Comparison of ENCODE assay signal across 20 cellular contexts in the genomic region with DNA sequence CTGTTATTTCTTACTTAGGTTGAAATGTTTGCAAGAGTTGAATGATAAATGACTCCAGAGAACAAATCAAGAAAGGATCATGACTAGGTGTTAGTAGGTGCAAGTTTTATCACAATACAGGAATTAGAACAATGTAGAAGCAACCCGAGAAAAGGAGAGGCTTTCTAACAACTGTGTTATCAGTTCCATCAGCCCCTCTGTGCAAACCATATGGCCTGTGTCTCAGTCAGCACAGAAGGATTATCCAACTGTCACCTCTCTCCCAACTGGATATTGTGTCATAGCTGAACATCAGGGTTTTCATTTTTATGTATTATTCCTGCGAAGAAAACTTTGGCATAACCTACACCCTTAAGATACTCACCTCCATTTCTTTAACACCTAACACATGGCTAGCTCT.
"Had no signal": no experiment of that assay in that cellular context is flagged by ENCODE, and none has a peak within 500 bp of the region (broad histone marks: within the 10 kb centered on the region; RNA-seq: fewer than 3 reads in every experiment).

No MANE protein-coding gene starts in this region.

- H3K4me1 ChIP-seq: body of pancreas, lower lobe of right lung, parathyroid adenoma had no signal

- H3K27me3 ChIP-seq: body of pancreas, dorsolateral prefrontal cortex, sigmoid colon, spleen, tibial artery had no signal

- DNase-seq: activated B cell treated with CpG ODN at 0.5 μM for 24 hours; activated CD4-positive, alpha-beta T cell treated with anti-CD3 and anti-CD28 coated beads for 48 hours; activated CD8-positive, alpha-beta T cell treated with anti-CD3 and anti-CD28 coated beads, Interleukin-2, amount 10 ng/mL, durations not matched to agents 7 days and 5 days; activated naive CD4-positive, alpha-beta T cell treated with anti-CD3 and anti-CD28 coated beads for 36 hours; activated T-cell treated with anti-CD3 and anti-CD28 coated beads, Interleukin-2, amount 50 U/mL, for 24 hours; body of pancreas; caudate nucleus; dorsolateral prefrontal cortex; foreskin fibroblast; hippocampal formation; left cardiac atrium; lower lobe of right lung; sigmoid colon; spleen; stimulated activated CD4-positive, alpha-beta T cell treated with anti-CD3 and anti-CD28 coated beads, Interleukin-4, amount 100 ng/mL, for 4 hours; stimulated activated naive CD4-positive, alpha-beta T cell; tibial artery had no signal

- H3K9me3 ChIP-seq: body of pancreas, lower lobe of right lung, sigmoid colon, spleen, tibial artery had no signal

- H2AFZ ChIP-seq: parathyroid adenoma had no signal

- H3K27ac ChIP-seq: body of pancreas, dorsolateral prefrontal cortex, lower lobe of right lung, parathyroid adenoma, sigmoid colon, spleen, tibial artery had no signal

- H3K36me3 ChIP-seq: lower lobe of right lung, sigmoid colon, spleen, tibial artery had no signal

- H3K27ac Mint-ChIP-seq: activated B cell treated with CpG ODN at 0.5 μM for 24 hours; activated CD8-positive, alpha-beta T cell treated with anti-CD3 and anti-CD28 coated beads, Interleukin-2, amount 10 ng/mL, durations not matched to agents 7 days and 5 days; activated naive CD4-positive, alpha-beta T cell treated with anti-CD3 and anti-CD28 coated beads for 36 hours; activated T-cell treated with anti-CD3 and anti-CD28 coated beads, Interleukin-2, amount 50 U/mL, for 24 hours; mesothelial cell of epicardium; natural killer cell treated with Interleukin-12 subunit alpha and Interleukin-12 subunit beta and Interleukin-15 and Interleukin-18, amount 100 ng/mL, for 72 hours had no signal

- H3K27me3 Mint-ChIP-seq: activated B cell treated with CpG ODN at 0.5 μM for 24 hours; activated T-cell treated with anti-CD3 and anti-CD28 coated beads, Interleukin-2, amount 50 U/mL, for 24 hours; natural killer cell treated with Interleukin-12 subunit alpha and Interleukin-12 subunit beta and Interleukin-15 and Interleukin-18, amount 100 ng/mL, for 72 hours had no signal

- ATAC-seq: activated CD8-positive, alpha-beta T cell treated with anti-CD3 and anti-CD28 coated beads, Interleukin-2, amount 10 ng/mL, durations not matched to agents 7 days and 5 days; body of pancreas; left cardiac atrium; lower lobe of right lung; natural killer cell treated with Interleukin-12 subunit alpha and Interleukin-12 subunit beta and Interleukin-15 and Interleukin-18, amount 100 ng/mL, for 72 hours had no signal

- H3K4me1 Mint-ChIP-seq: activated B cell treated with CpG ODN at 0.5 μM for 24 hours had no signal

- H3K79me2 ChIP-seq: parathyroid adenoma had no signal

- H3K36me3 Mint-ChIP-seq: mesothelial cell of epicardium; natural killer cell treated with Interleukin-12 subunit alpha and Interleukin-12 subunit beta and Interleukin-15 and Interleukin-18, amount 100 ng/mL, for 72 hours had no signal

- H3K4me3 Mint-ChIP-seq: activated B cell treated with CpG ODN at 0.5 μM for 24 hours; activated CD8-positive, alpha-beta T cell treated with anti-CD3 and anti-CD28 coated beads, Interleukin-2, amount 10 ng/mL, durations not matched to agents 7 days and 5 days; activated naive CD4-positive, alpha-beta T cell treated with anti-CD3 and anti-CD28 coated beads for 36 hours; activated T-cell treated with anti-CD3 and anti-CD28 coated beads, Interleukin-2, amount 50 U/mL, for 24 hours; mesothelial cell of epicardium; natural killer cell treated with Interleukin-12 subunit alpha and Interleukin-12 subunit beta and Interleukin-15 and Interleukin-18, amount 100 ng/mL, for 72 hours had no signal

- H3K9me3 Mint-ChIP-seq: activated B cell treated with CpG ODN at 0.5 μM for 24 hours; activated naive CD4-positive, alpha-beta T cell treated with anti-CD3 and anti-CD28 coated beads for 36 hours; activated T-cell treated with anti-CD3 and anti-CD28 coated beads, Interleukin-2, amount 50 U/mL, for 24 hours; mesothelial cell of epicardium had no signal

- H3K9ac ChIP-seq: parathyroid adenoma had no signal

- H3K4me3 ChIP-seq: body of pancreas, dorsolateral prefrontal cortex, lower lobe of right lung, sigmoid colon, spleen, tibial artery had no signal
